Comparison of ENCODE assay signal across 26 cellular contexts in genomic region chr2:30681022-30681421, GRCh38.
A peak's percentile ranks its signal among the peaks of the same experiment; 100 is the strongest.
DNase-seq lines count a peak whose midpoint lies in the region; ATAC-seq and TF ChIP-seq lines count a peak whose summit lies in the region.
"Had no signal": no experiment of that assay in that cellular context is flagged by ENCODE, and none has a peak within 500 bp of the region (broad histone marks: within the 10 kb centered on the region; RNA-seq: fewer than 3 reads in every experiment).

No MANE protein-coding gene starts in this region.

- H4K8ac ChIP-seq in H9 (replicated peaks; ENCODE audit: insufficient read length, low read depth, low read length): no peak overlapping the region

- no peaks in the 10 kb centered on the region for H3K4me1 Mint-ChIP-seq in activated CD4-positive, alpha-beta T cell treated with anti-CD3 and anti-CD28 coated beads, Interleukin-2, amount 10 ng/mL, durations not matched to agents 24 days and 14 days
- H3K4me1 Mint-ChIP-seq in activated CD4-positive, alpha-beta T cell treated with anti-CD3 and anti-CD28 coated beads, Interleukin-2, amount 10 ng/mL, durations not matched to agents 7 days and 5 days: no peaks in the 10 kb centered on the region
- peaks cover 0 to 2% of the 10 kb centered on the region in 2 experiments; a peak in 3 of 4 replicates for H3K4me1 Mint-ChIP-seq in H9
- H3K4me1 Mint-ChIP-seq: CD8-positive, alpha-beta memory T cell had no signal

- peak; percentile 43 for DNase-seq in activated CD4-positive, alpha-beta T cell treated with anti-CD3 and anti-CD28 coated beads, Interleukin-2, amount 10 ng/mL, durations not matched to agents 24 days and 14 days
- DNase-seq in activated CD4-positive, alpha-beta T cell treated with anti-CD3 and anti-CD28 coated beads, Interleukin-2, amount 10 ng/mL, durations not matched to agents 7 days and 5 days: no peak
- DNase-seq in H9 (no peak), lung (ENCODE audit: low spot score) (peak; percentile 5), sigmoid colon (peak; percentile 26), NCI-H524 (lab: John Stamatoyannopoulos, UW) (no peak), CD1c-positive myeloid dendritic cell (ENCODE audit: extremely low spot score) (no peak)
- DNase-seq: Calu3; CD8-positive, alpha-beta memory T cell; DND-41; GOT3; HCEC 1CT; KBM-7; MV-4-11; NCI-H1105; NCI-H146; NCI-H1930; NCI-H2107; NCI-H524 treated with DMSO at 0.1 percent for 48 hours; NCI-H774; NK-92 treated with Interleukin-12 subunit alpha and Interleukin-12 subunit beta, amount 100 ng/mL, for 24 hours; Right ventricle myocardium superior; RPMI8226 had no signal

- H3K14ac ChIP-seq in H9 (ENCODE audit: insufficient read depth, low read length): no peak overlapping the region

- no peak overlapping the region for H4K91ac ChIP-seq in H9 (ENCODE audit: insufficient read length, low read depth, low read length)

- H3K4me3 ChIP-seq in lung (no peak overlapping the region), sigmoid colon (no peak overlapping the region)

- CTCF ChIA-PET in activated CD4-positive, alpha-beta T cell treated with anti-CD3 and anti-CD28 coated beads, Interleukin-2, amount 10 ng/mL, durations not matched to agents 7 days and 5 days (lab: Charles Lee): no interaction called here

- intact Hi-C loops in activated CD4-positive, alpha-beta T cell treated with anti-CD3 and anti-CD28 coated beads, Interleukin-2, amount 10 ng/mL, durations not matched to agents 24 days and 14 days (cut with micrococcal nuclease): no loop called here
- intact Hi-C loops in sigmoid colon (cut with DNase I): no loop called here

- H3K4me1 ChIP-seq in H9 (ENCODE audit: insufficient read depth, low read length): no peaks in the 10 kb centered on the region
- no peaks in the 10 kb centered on the region for H3K4me1 ChIP-seq in lung (ENCODE audit: control insufficient read depth in 2 of 2, insufficient read depth in 2 of 2, low read length in 2 of 2)
- no peaks in the 10 kb centered on the region for H3K4me1 ChIP-seq in sigmoid colon

- H3K79me1 ChIP-seq in H9 (ENCODE audit: insufficient read depth, low read depth, low read length, poor library complexity, severe bottlenecking): no peaks in the 10 kb centered on the region

- H2BK15ac ChIP-seq in H9 (ENCODE audit: low read depth, low read length): no peak overlapping the region

- H3K9me3 ChIP-seq in H9 (ENCODE audit: control insufficient read depth, low read depth, low read length) (no peaks in the 10 kb centered on the region), lung (ENCODE audit: control insufficient read depth in 2 of 2, insufficient read depth in 1 of 2, low read length in 1 of 2) (peaks cover 0 to 2% of the 10 kb centered on the region in 2 donors), sigmoid colon (no peaks in the 10 kb centered on the region)

- TF ChIP-seq EP300 in sigmoid colon (IDR thresholded peaks at IDR 0.05): no peak

- no peak overlapping the region for H3K4me2 ChIP-seq in H9 (ENCODE audit: insufficient read depth, insufficient read length, low read length)

- no peak overlapping the region for H3K27ac Mint-ChIP-seq in activated CD4-positive, alpha-beta T cell treated with anti-CD3 and anti-CD28 coated beads, Interleukin-2, amount 10 ng/mL, durations not matched to agents 24 days and 14 days
- no peak overlapping the region for H3K27ac Mint-ChIP-seq in activated CD4-positive, alpha-beta T cell treated with anti-CD3 and anti-CD28 coated beads, Interleukin-2, amount 10 ng/mL, durations not matched to agents 7 days and 5 days
- peak overlapping the region in 2 of 3 experiments; percentile 51 to 84; a peak in 2 of 7 replicates for H3K27ac Mint-ChIP-seq in H9
- H3K27ac Mint-ChIP-seq: B cell had no signal

- H4K5ac ChIP-seq in H9 (ENCODE audit: insufficient read length, low read depth, low read length): no peak overlapping the region

- no peak overlapping the region for H3K23ac ChIP-seq in H9 (ENCODE audit: insufficient read length, low read depth, low read length)

- H4K20me1 ChIP-seq in H9 (ENCODE audit: control insufficient read depth, insufficient read depth, insufficient read length): no peaks in the 10 kb centered on the region

- no peak overlapping the region for H3K9ac ChIP-seq in H9 (ENCODE audit: extremely low read depth, insufficient read length, low read length)

- no peak overlapping the region for H2BK5ac ChIP-seq in H9 (ENCODE audit: insufficient read length, low read length)

- no peak overlapping the region for H3K56ac ChIP-seq in H9 (ENCODE audit: insufficient read length, low read depth, low read length)

- H2BK120ac ChIP-seq in H9 (ENCODE audit: low read depth, low read length, poor library complexity, severe bottlenecking): no peak overlapping the region

- H3K4ac ChIP-seq in H9 (ENCODE audit: low read depth, low read length): no peak overlapping the region

- H2AFZ ChIP-seq in H9 (ENCODE audit: low read length): no peak overlapping the region

- TF ChIP-seq POLR2A in sigmoid colon (IDR thresholded peaks at IDR 0.05): no peak

- no peaks in the 10 kb centered on the region for H3K9me3 Mint-ChIP-seq in activated CD4-positive, alpha-beta T cell treated with anti-CD3 and anti-CD28 coated beads, Interleukin-2, amount 10 ng/mL, durations not matched to agents 24 days and 14 days
- no peaks in the 10 kb centered on the region for H3K9me3 Mint-ChIP-seq in activated CD4-positive, alpha-beta T cell treated with anti-CD3 and anti-CD28 coated beads, Interleukin-2, amount 10 ng/mL, durations not matched to agents 7 days and 5 days
- H3K9me3 Mint-ChIP-seq in H9: no peaks in the 10 kb centered on the region
- H3K9me3 Mint-ChIP-seq: CD8-positive, alpha-beta memory T cell had no signal

- no peak overlapping the region for H2BK12ac ChIP-seq in H9 (ENCODE audit: insufficient read length, low read depth, low read length)

- H3K27me3 ChIP-seq in H9 (ENCODE audit: insufficient read depth, low read length) (no peaks in the 10 kb centered on the region; the same call in 1 of the 2 replicates), lung (ENCODE audit: control insufficient read depth, insufficient read depth) (no peaks in the 10 kb centered on the region), sigmoid colon (no peaks in the 10 kb centered on the region)

- H3K23me2 ChIP-seq in H9 (ENCODE audit: insufficient read length, low read depth, low read length, poor library complexity, severe bottlenecking): no peaks in the 10 kb centered on the region

- H3K36me3 ChIP-seq in lung (ENCODE audit: control insufficient read depth in 2 of 2, insufficient read depth in 2 of 2, low read length in 2 of 2): no peaks in the 10 kb centered on the region
- no peaks in the 10 kb centered on the region for H3K36me3 ChIP-seq in sigmoid colon

- peaks cover 6% of the 10 kb centered on the region for H3K27me3 Mint-ChIP-seq in activated CD4-positive, alpha-beta T cell treated with anti-CD3 and anti-CD28 coated beads, Interleukin-2, amount 10 ng/mL, durations not matched to agents 24 days and 14 days
- H3K27me3 Mint-ChIP-seq in activated CD4-positive, alpha-beta T cell treated with anti-CD3 and anti-CD28 coated beads, Interleukin-2, amount 10 ng/mL, durations not matched to agents 7 days and 5 days: peaks cover 3% of the 10 kb centered on the region
- H3K27me3 Mint-ChIP-seq in H9 (ENCODE audit: low read depth): no peaks in the 10 kb centered on the region; the same call in 1 of the 2 replicates
- H3K27me3 Mint-ChIP-seq: B cell had no signal

- ATAC-seq in lung (ENCODE audit: insufficient read depth, low FRiP score): no peak

- no peak for TF ChIP-seq CTCF in H9 (conservative IDR thresholded peaks at IDR 0.05)
- no peak for TF ChIP-seq CTCF in lung (IDR thresholded peaks at IDR 0.05; ENCODE audit: control extremely low read depth, extremely low read depth)
- TF ChIP-seq CTCF in sigmoid colon (IDR thresholded peaks at IDR 0.05): no peak

- no peak overlapping the region for H3K18ac ChIP-seq in H9 (ENCODE audit: insufficient read length, low read depth, low read length)

- no peaks in the 10 kb centered on the region for H3K36me3 Mint-ChIP-seq in activated CD4-positive, alpha-beta T cell treated with anti-CD3 and anti-CD28 coated beads, Interleukin-2, amount 10 ng/mL, durations not matched to agents 24 days and 14 days (ENCODE audit: low read depth)
- no peaks in the 10 kb centered on the region for H3K36me3 Mint-ChIP-seq in activated CD4-positive, alpha-beta T cell treated with anti-CD3 and anti-CD28 coated beads, Interleukin-2, amount 10 ng/mL, durations not matched to agents 7 days and 5 days (ENCODE audit: low read depth)
- no peaks in the 10 kb centered on the region; a peak in 1 of 7 replicates for H3K36me3 Mint-ChIP-seq in H9 (ENCODE audit: insufficient read depth in 1 of 3, low read depth in 3 of 3)
- H3K36me3 Mint-ChIP-seq: CD8-positive, alpha-beta memory T cell had no signal

- no peak overlapping the region for H2AK5ac ChIP-seq in H9 (ENCODE audit: insufficient read length, low read length)

- no peak overlapping the region for H3K4me3 Mint-ChIP-seq in activated CD4-positive, alpha-beta T cell treated with anti-CD3 and anti-CD28 coated beads, Interleukin-2, amount 10 ng/mL, durations not matched to agents 24 days and 14 days
- no peak overlapping the region for H3K4me3 Mint-ChIP-seq in activated CD4-positive, alpha-beta T cell treated with anti-CD3 and anti-CD28 coated beads, Interleukin-2, amount 10 ng/mL, durations not matched to agents 7 days and 5 days
- no peak overlapping the region for H3K4me3 Mint-ChIP-seq in H9
- H3K4me3 Mint-ChIP-seq: B cell; CD8-positive, alpha-beta memory T cell had no signal

- POLR2A ChIA-PET in activated CD4-positive, alpha-beta T cell treated with anti-CD3 and anti-CD28 coated beads, Interleukin-2, amount 10 ng/mL, durations not matched to agents 7 days and 5 days (lab: Charles Lee): no interaction called here

- no peak overlapping the region for H3T11ph ChIP-seq in H9 (ENCODE audit: low read length)

- H3K79me2 ChIP-seq in H9 (ENCODE audit: insufficient read depth, low read length): no peaks in the 10 kb centered on the region

- H2BK20ac ChIP-seq in H9 (ENCODE audit: low read depth, low read length, poor library complexity, severe bottlenecking): no peak overlapping the region

- no peak overlapping the region for H3K27ac ChIP-seq in H9 (ENCODE audit: insufficient read length, low read depth, low read length)
- H3K27ac ChIP-seq in lung (ENCODE audit: low read depth in 1 of 2, low read length in 1 of 2): no peak overlapping the region
- H3K27ac ChIP-seq in sigmoid colon: no peak overlapping the region
- H3K27ac ChIP-seq: 22Rv1, C4-2B had no signal

- WGBS in H9 (ENCODE audit: extremely low coverage, insufficient read length, low lambda C conversion rate): no CpG with 5 or more reads among the region's 4 CpGs
- 92% methylated on average over 4 of the region's 4 CpGs for WGBS in lung, 2 donors
- 87 to 93% methylated on average over 4 of the region's 4 CpGs for WGBS in sigmoid colon, 2 donors

Comparison
In these comparisons a context has a peak if more than half of its experiments do, and no peak if none do; other contexts are left out.
1. DNase-seq: peak in activated CD4-positive, alpha-beta T cell treated with anti-CD3 and anti-CD28 coated beads, Interleukin-2, amount 10 ng/mL, durations not matched to agents 24 days and 14 days (single experiment), lung (single experiment) and sigmoid colon (single experiment); none in activated CD4-positive, alpha-beta T cell treated with anti-CD3 and anti-CD28 coated beads, Interleukin-2, amount 10 ng/mL, durations not matched to agents 7 days and 5 days (single experiment), H9 (single experiment), NCI-H524 (0 of 2) and CD1c-positive myeloid dendritic cell (single experiment).
2. H3K27ac Mint-ChIP-seq: peak in H9 (2 of 3); none in activated CD4-positive, alpha-beta T cell treated with anti-CD3 and anti-CD28 coated beads, Interleukin-2, amount 10 ng/mL, durations not matched to agents 24 days and 14 days (single experiment) and activated CD4-positive, alpha-beta T cell treated with anti-CD3 and anti-CD28 coated beads, Interleukin-2, amount 10 ng/mL, durations not matched to agents 7 days and 5 days (single experiment).